ENCODE assay signal across 29 cellular contexts in genomic region chr14:102675396-102675795, GRCh38.
DNase-seq lines count a peak whose midpoint lies in the region; ATAC-seq and TF ChIP-seq lines count a peak whose summit lies in the region.
"Had no signal": no experiment of that assay in that cellular context is flagged by ENCODE, and none has a peak within 500 bp of the region (broad histone marks: within the 10 kb centered on the region; RNA-seq: fewer than 3 reads in every experiment).

No MANE protein-coding gene starts in this region.

- no peak overlapping the region for H4K12ac ChIP-seq in trophoblast cell (ENCODE audit: low read depth, low read length)

- no peak overlapping the region for H2BK12ac ChIP-seq in trophoblast cell (ENCODE audit: low read length)

- peak; percentile 60 for DNase-seq in EL
- peak; percentile 54 for DNase-seq in M059J (ENCODE audit: low read depth)
- DNase-seq in astrocyte of the hippocampus (ENCODE audit: low read depth, low spot score), result peak; percentile 47
- DNase-seq in trophoblast cell, result peak in 1 of 2 donors; percentile 25
- no peak for DNase-seq in omental fat pad (ENCODE audit: low spot score)
- no peak for DNase-seq in DMS153 treated with DMSO at 0.1 percent for 48 hours (lab: John Stamatoyannopoulos, UW; ENCODE audit: unreplicated experiment)
- DNase-seq: activated naive CD4-positive, alpha-beta T cell treated with Interleukin-2 at 50 U/mL for 16 hours; adrenal gland; brain microvascular endothelial cell; glutamatergic neuron; GM23248; IMR-90; kidney; mucosa of descending colon; NCI-H1048; NCI-H1694 treated with DMSO at 0.1 percent for 48 hours; NCI-H2171 treated with DMSO at 0.1 percent for 48 hours; NCI-H524; nephron progenitor cell; NK-92 treated with Interleukin-12 subunit alpha and Interleukin-12 subunit beta, amount 100 ng/mL, for 24 hours; pancreas; right cardiac atrium; spleen; stimulated activated CD4-positive, alpha-beta T cell treated with anti-CD3 and anti-CD28 coated beads, Interleukin-2, amount 100 ng/mL, for 48 hours; T-helper 1 cell; upper lobe of left lung had no signal

- H3K23ac ChIP-seq in trophoblast cell (ENCODE audit: low read length), result no peak overlapping the region

- H3K79me2 ChIP-seq in trophoblast cell (ENCODE audit: control insufficient read depth, insufficient read depth, low read length, poor library complexity), result peaks cover 8% of the 10 kb centered on the region

- ATAC-seq in GM21786 (IDR thresholded peaks at IDR 0.05; ENCODE audit: unreplicated experiment) (no peak), HG02678 (IDR thresholded peaks at IDR 0.05; ENCODE audit: unreplicated experiment) (no peak), omental fat pad (ENCODE audit: low FRiP score) (no peak)
- ATAC-seq: mucosa of descending colon, pancreas, right cardiac atrium had no signal

- H2BK120ac ChIP-seq in trophoblast cell (ENCODE audit: insufficient read depth, low read length, poor library complexity), result no peak overlapping the region

- no peak overlapping the region for H2AFZ ChIP-seq in trophoblast cell (ENCODE audit: insufficient read depth, low read length, poor library complexity)
- H2AFZ ChIP-seq: GM23248 had no signal

- H3K79me1 ChIP-seq in trophoblast cell (ENCODE audit: low read length), result no peaks in the 10 kb centered on the region

- H3K27ac ChIP-seq in trophoblast cell (ENCODE audit: low read depth, low read length), result no peak overlapping the region
- H3K27ac ChIP-seq: adrenal gland, brain microvascular endothelial cell, GM23248, pancreas, spleen, upper lobe of left lung had no signal

- H3K36me3 ChIP-seq in trophoblast cell (ENCODE audit: control insufficient read depth in 1 of 2, insufficient read depth in 2 of 2, low read length in 2 of 2), result peaks cover 0 to 4% of the 10 kb centered on the region in 2 experiments
- H3K36me3 ChIP-seq: adrenal gland, brain microvascular endothelial cell, pancreas, upper lobe of left lung had no signal

- peak overlapping the region; percentile 91 for H3K4ac ChIP-seq in trophoblast cell (ENCODE audit: low read depth, low read length)

- no peak overlapping the region for H2AK5ac ChIP-seq in trophoblast cell (ENCODE audit: low read length)

- no peaks in the 10 kb centered on the region for H3K9me3 ChIP-seq in trophoblast cell (ENCODE audit: insufficient read depth, low read depth, low read length)
- H3K9me3 ChIP-seq: adrenal gland, mucosa of descending colon, pancreas, upper lobe of left lung had no signal

- H3K4me3 ChIP-seq in trophoblast cell (ENCODE audit: low read depth, low read length), result no peak overlapping the region
- H3K4me3 ChIP-seq: adrenal gland, GM23248, lung, mucosa of descending colon, pancreas, spleen, upper lobe of left lung had no signal

- no peak overlapping the region for H2BK5ac ChIP-seq in trophoblast cell (ENCODE audit: low read depth, low read length, poor library complexity)

- no peak overlapping the region for H3K18ac ChIP-seq in trophoblast cell (ENCODE audit: low read length)

- no peak overlapping the region for H3K4me2 ChIP-seq in trophoblast cell (ENCODE audit: low read length)

- H3K14ac ChIP-seq in trophoblast cell (ENCODE audit: low read length), result no peak overlapping the region

- no peak overlapping the region for H3K9ac ChIP-seq in trophoblast cell (ENCODE audit: low read length)
- H3K9ac ChIP-seq: GM23248 had no signal

- H4K91ac ChIP-seq in trophoblast cell (ENCODE audit: low read depth, low read length), result no peak overlapping the region

- H4K8ac ChIP-seq in trophoblast cell (ENCODE audit: low read depth, low read length), result no peak overlapping the region

- no peaks in the 10 kb centered on the region for H3K4me1 ChIP-seq in trophoblast cell (ENCODE audit: control insufficient read depth in 1 of 2, insufficient read depth in 2 of 2, low read length in 2 of 2)
- H3K4me1 ChIP-seq: adrenal gland, pancreas, upper lobe of left lung had no signal

- no peak for TF ChIP-seq CTCF in omental fat pad (IDR thresholded peaks at IDR 0.05)

- no CpG with 5 or more reads among the region's 3 CpGs for WGBS in trophoblast cell (ENCODE audit: extremely low coverage, insufficient coverage, insufficient read length)

- no peaks in the 10 kb centered on the region for H3K27me3 ChIP-seq in trophoblast cell (ENCODE audit: insufficient read depth, low read length)
- H3K27me3 ChIP-seq: adrenal gland, brain microvascular endothelial cell, pancreas, spleen, upper lobe of left lung had no signal

Comparison
In these comparisons a context has a peak if more than half of its experiments do, and no peak if none do; other contexts are left out.
1. DNase-seq: peak in EL (single experiment), M059J (single experiment) and astrocyte of the hippocampus (single experiment); none in omental fat pad (single experiment) and DMS153 treated with DMSO at 0.1 percent for 48 hours (single experiment).